ENCODE assay signal across 8 cellular contexts in genomic region chr2:126658910-126659613, GRCh38. TPM values are rescaled to one million over a fixed set of nuclear protein-coding genes. Genes with fewer than 3 reads are reported as not detected.
DNase-seq lines count a peak whose midpoint lies in the region; ATAC-seq, FAIRE-seq and TF ChIP-seq lines count a peak whose summit lies in the region.

No MANE protein-coding gene starts in this region.

- intact Hi-C loops in K562 (cut with micrococcal nuclease) (loop anchor here (1.0 kb wide), 1 partner anchor 44 kb away; no protein-coding TSS in a partner anchor), testis (cut with DNase I; ENCODE audit: low total_unique reads) (no loop called here)

- H3K79me1 ChIP-seq in mesenchymal stem cell (replicated peaks; ENCODE audit: low read length, poor library complexity, severe bottlenecking) = peaks cover 4% of the 10 kb centered on the region

- peak overlapping the region; percentile 92 for H3K27ac ChIP-seq in K562 (ENCODE audit: extremely low read depth, low read depth, low read length)
- peak overlapping the region; percentile 46 for H3K27ac ChIP-seq in mesenchymal stem cell (ENCODE audit: low read length, poor library complexity, severe bottlenecking)
- H3K27ac ChIP-seq in testis = peak overlapping the region in 1 of 2 donors; percentile 90
- H3K27ac ChIP-seq in WERI-Rb-1 = no peak overlapping the region

- H2BK15ac ChIP-seq in mesenchymal stem cell (ENCODE audit: low read depth, poor library complexity, severe bottlenecking) = no peak overlapping the region

- peak overlapping the region in 1 of 2 experiments; percentile 91 for H3K4ac ChIP-seq in mesenchymal stem cell (ENCODE audit: low read depth in 1 of 2, low read length in 2 of 2)

- H2BK120ac ChIP-seq in mesenchymal stem cell (ENCODE audit: low read depth, low read length) = peak overlapping the region; percentile 71

- H3K36me3 ChIP-seq in K562 (ENCODE audit: control insufficient read depth, insufficient read depth, low read length) (peaks cover 55% of the 10 kb centered on the region), mesenchymal stem cell (ENCODE audit: control insufficient read depth in 1 of 2, insufficient read depth in 2 of 2, low read depth in 1 of 2, low read length in 2 of 2) (peaks cover 7 to 25% of the 10 kb centered on the region in 2 experiments), testis (ENCODE audit: low read depth, missing control alignments) (no peaks in the 10 kb centered on the region), WERI-Rb-1 (no peaks in the 10 kb centered on the region)

- H3K79me2 ChIP-seq in K562 (ENCODE audit: control insufficient read depth, insufficient read depth, low read length) = peaks cover 89% of the 10 kb centered on the region

- peak overlapping the region; percentile 9 to 14 for H3K18ac ChIP-seq in mesenchymal stem cell (ENCODE audit: low read depth in 1 of 2, low read length in 2 of 2)

- BruUV-seq in K562 (replicated peaks; lab: Mats Ljungman, UMichigan) = no TSS peak

- H3K27me3 ChIP-seq in K562 (ENCODE audit: control insufficient read depth in 2 of 2, insufficient read depth in 2 of 2, low read length in 2 of 2) (no peaks in the 10 kb centered on the region), mesenchymal stem cell (ENCODE audit: control insufficient read depth in 1 of 2, insufficient read depth in 1 of 2, low read length in 2 of 2) (no peaks in the 10 kb centered on the region), testis (no peaks in the 10 kb centered on the region), WERI-Rb-1 (ENCODE audit: insufficient read depth, low read depth, severe bottlenecking) (peaks cover 65% of the 10 kb centered on the region)

- POLR2A ChIA-PET in K562 (lab: Yijun Ruan, JAX) = interaction anchor here (1.2 kb wide), 2 partner anchors 10 to 41 kb away, joined by 3 to 5 read pairs; no protein-coding TSS in a partner anchor

- H3K4me1 ChIP-seq in K562 (replicated peaks in 1 of 2; ENCODE audit: control insufficient read depth in 2 of 2, insufficient read depth in 2 of 2, low read length in 2 of 2) (peaks cover 64 to 76% of the 10 kb centered on the region in 2 experiments), mesenchymal stem cell (ENCODE audit: control insufficient read depth, insufficient read depth, low read depth, low read length) (peaks cover 41% of the 10 kb centered on the region), testis (peaks cover 30% of the 10 kb centered on the region)

- peak; percentile 22 to 58; a peak in 3 of 4 replicates for TF ChIP-seq RAD21 in K562 (CRISPR knock-in tag; conservative IDR thresholded peaks at IDR 0.05 in 1 of 2, IDR thresholded peaks at IDR 0.05 in 1 of 2)

- H3K9ac ChIP-seq in K562 (ENCODE audit: insufficient read depth in 1 of 2, low read depth in 2 of 2, low read length in 2 of 2) = peak overlapping the region; percentile 78 to 96; a peak in 3 of 4 replicates
- peak overlapping the region; percentile 100 for H3K9ac ChIP-seq in mesenchymal stem cell (ENCODE audit: low read length)

- peak overlapping the region; percentile 66 for H4K8ac ChIP-seq in mesenchymal stem cell (ENCODE audit: low read length)

- ATAC-seq in GM18519 (IDR thresholded peaks at IDR 0.05; ENCODE audit: low FRiP score, unreplicated experiment) (peak; percentile 26), HG02840 (IDR thresholded peaks at IDR 0.05; ENCODE audit: low FRiP score, unreplicated experiment) (peak; percentile 36), K562 (no peak)

- no peak overlapping the region for H3K14ac ChIP-seq in mesenchymal stem cell (ENCODE audit: low read length in 2 of 2)

- H3K23ac ChIP-seq in mesenchymal stem cell (ENCODE audit: low read length in 2 of 2) = no peak overlapping the region

- H4K91ac ChIP-seq in mesenchymal stem cell (ENCODE audit: low read length) = peak overlapping the region; percentile 30

- in situ Hi-C loops in K562 (cut with MboI) = no loop called here

- peak; percentile 65 for FAIRE-seq in K562 (lab: Jason Lieb, UNC)

- H3K4me3 ChIP-seq in K562 (peak overlapping the region; percentile 0; the same call in 1 of the 2 replicates), mesenchymal stem cell (ENCODE audit: insufficient read depth in 1 of 2, low read depth in 1 of 2, low read length in 2 of 2) (peak overlapping the region in 1 of 2 experiments; percentile 64), testis (no peak overlapping the region), WERI-Rb-1 (ENCODE audit: low read depth, low read length) (no peak overlapping the region)

- TF ChIP-seq EP300 in K562 (IDR thresholded peaks at IDR 0.05; ENCODE audit: low read length) = peak; percentile 46; the same call in 1 of the 2 replicates

- 3% methylated on average over 11 of the region's 11 CpGs for WGBS in K562 (ENCODE audit: insufficient coverage, low coverage, missing lambda C conversion rate)
- 12% methylated on average over 10 of the region's 11 CpGs for WGBS in mesenchymal stem cell
- WGBS in testis, 2 donors = 48 to 56% methylated on average over 11 of the region's 11 CpGs

- H3K9me3 ChIP-seq in K562 (replicated peaks; ENCODE audit: control insufficient read depth, insufficient read depth, low read depth, low read length) (no peaks in the 10 kb centered on the region), mesenchymal stem cell (ENCODE audit: control insufficient read depth, low read length) (no peaks in the 10 kb centered on the region), testis (no peaks in the 10 kb centered on the region), WERI-Rb-1 (ENCODE audit: severe bottlenecking) (no peaks in the 10 kb centered on the region)

- H2AFZ ChIP-seq in K562 (ENCODE audit: low read depth, low read length) (peak overlapping the region; percentile 24; the same call in 1 of the 2 replicates), mesenchymal stem cell (ENCODE audit: low read depth, low read length) (no peak overlapping the region)

- CTCF ChIA-PET in K562 (lab: Yijun Ruan, JAX; ENCODE audit: low intra/inter-chr PET ratio) = no interaction called here

- peak overlapping the region; percentile 47 for H2AK5ac ChIP-seq in mesenchymal stem cell (ENCODE audit: low read length, severe bottlenecking)

- DNase-seq in SKM-1 treated with dmso at 0.1 percent for 144 hours (lab: John Stamatoyannopoulos, UW; ENCODE audit: unreplicated experiment) = peak; percentile 45
- peak in 2 of 4 experiments; percentile 45 to 78 for DNase-seq in K562 (ENCODE audit: extremely low read depth in 1 of 4, low spot score in 3 of 4)
- DNase-seq in mesenchymal stem cell = peak; percentile 85
- peak; percentile 41 for DNase-seq in testis
- no peak for DNase-seq in WERI-Rb-1
- no peak for DNase-seq in NCI-H187 treated with DMSO at 0.1 percent for 48 hours (lab: John Stamatoyannopoulos, UW)

- TF ChIP-seq POLR2A in K562 (conservative IDR thresholded peaks at IDR 0.05) (no peak), testis (IDR thresholded peaks at IDR 0.05) (no peak)

- H3K9me1 ChIP-seq in K562 (ENCODE audit: control insufficient read depth, insufficient read depth, low read length) = no peaks in the 10 kb centered on the region

- H2BK12ac ChIP-seq in mesenchymal stem cell (ENCODE audit: low read length in 2 of 2) = peak overlapping the region; percentile 0 to 2

- TF ChIP-seq CTCF in K562 (IDR thresholded peaks at IDR 0.05 in 2 of 3, conservative IDR thresholded peaks at IDR 0.05 in 1 of 3; ENCODE audit: insufficient read depth in 2 of 3, low read depth in 1 of 3, low read length in 3 of 3) (peak in 1 of 3 experiments; percentile 31; a peak in 2 of 6 replicates), testis (IDR thresholded peaks at IDR 0.05) (no peak), WERI-Rb-1 (IDR thresholded peaks at IDR 0.05; ENCODE audit: low read depth, low read length) (no peak)

- H3K4me2 ChIP-seq in K562 (ENCODE audit: insufficient read depth, low read length) (peak overlapping the region; percentile 92), mesenchymal stem cell (ENCODE audit: low read length, poor library complexity, severe bottlenecking) (peak overlapping the region; percentile 9)

- H4K20me1 ChIP-seq in K562 (replicated peaks; ENCODE audit: control insufficient read depth, insufficient read depth, low read length) = peaks cover 18% of the 10 kb centered on the region

- no peak overlapping the region for H2BK5ac ChIP-seq in mesenchymal stem cell (ENCODE audit: low read depth, low read length, poor library complexity, severe bottlenecking)

TF ChIP-seq in K562, 482 proteins besides CTCF, POLR2A, EP300 and RAD21 (continues in another document):
- peak; percentile 67; the same call in 1 of the 2 replicates for TF ChIP-seq ZNF175 (CRISPR knock-in tag; IDR thresholded peaks at IDR 0.05; ENCODE audit: low read depth)

RNA-seq across cellular contexts. Expression of gene GYPC, which starts 3.1 kb away (rescaled TPM):
- total RNA-seq in K562 (2011; cell fraction: chromatin; rRNA removed; ENCODE audit: low replicate concordance) = 120 and 158 TPM in 2 replicates
- total RNA-seq in K562 (2011; cell fraction: nucleolus; rRNA removed) = 166 and 169 TPM in 2 replicates
- total RNA-seq in K562 (2011; cell fraction: nucleoplasm; rRNA removed) = 154 and 197 TPM in 2 replicates
- total RNA-seq in K562 (2014; rRNA removed) (282 and 367 TPM in 2 replicates), K562 (2014; rRNA removed; fragmentation: Illumina TruSeq; extraction: Trizol) (121 and 155 TPM in 2 replicates), K562 (2015; rRNA removed; fragmentation: Illumina TruSeq; extraction: Trizol) (174 and 181 TPM in 2 replicates), K562 (2021) (194 and 210 TPM in 2 replicates), testis (10 to 100 TPM in 1 of 2 donors, 1 to 10 TPM in 1; 9.9 to 15.5 TPM)
- polyA plus RNA-seq in K562 (2011; rRNA removed) (241 and 252 TPM in 2 replicates), K562 (2014; fragmentation: Illumina TruSeq; extraction: Trizol) (202 and 211 TPM in 2 replicates), K562 (2014; fragmentation: Nextera tagmentation; extraction: Ambion mirVana) (10 to 100 TPM; 50.6 to 53.7 TPM), K562 (2014; rRNA removed) (229 and 299 TPM in 2 replicates), testis (ENCODE audit: insufficient read depth, low read depth, low replicate concordance) (40.2 TPM)
- 439 and 540 TPM in 2 replicates for polyA plus RNA-seq in K562 (2011; cell fraction: cytosol; rRNA removed)
- polyA plus RNA-seq in K562 (2011; cell fraction: nucleus; rRNA removed) = 132 and 178 TPM in 2 replicates
- 183 and 349 TPM in 2 replicates for polyA plus RNA-seq in K562 (2012)
- 144 and 198 TPM in 2 replicates for polyA minus RNA-seq in K562 (2011; rRNA and poly(A)+ RNA removed)
- 95.9 and 113 TPM in 2 replicates for polyA minus RNA-seq in K562 (2011; cell fraction: cytosol; rRNA and poly(A)+ RNA removed)
- 29.8 and 52.5 TPM in 2 replicates for polyA minus RNA-seq in K562 (2011; cell fraction: nucleus; rRNA and poly(A)+ RNA removed)
- 199 TPM for polyA plus RNA-seq in mesenchymal stem cell (2013, experiment 1 of 2)
- 195 TPM for polyA plus RNA-seq in mesenchymal stem cell (2013, experiment 2 of 2)

Comparison
In these comparisons a context has a peak if more than half of its experiments do, and no peak if none do; other contexts are left out.
1. DNase-seq: peak in SKM-1 treated with dmso at 0.1 percent for 144 hours (single experiment), mesenchymal stem cell (single experiment) and testis (single experiment); none in WERI-Rb-1 (single experiment) and NCI-H187 treated with DMSO at 0.1 percent for 48 hours (single experiment).
2. RNA of gene GYPC, which starts 3.1 kb away (total RNA-seq): 120 to 367 TPM in K562; 9.9 to 15.5 TPM in testis; every median in the first group is over 4 times any median in the second.